Comparison of ENCODE assay signal across 26 cellular contexts in the genomic region with DNA sequence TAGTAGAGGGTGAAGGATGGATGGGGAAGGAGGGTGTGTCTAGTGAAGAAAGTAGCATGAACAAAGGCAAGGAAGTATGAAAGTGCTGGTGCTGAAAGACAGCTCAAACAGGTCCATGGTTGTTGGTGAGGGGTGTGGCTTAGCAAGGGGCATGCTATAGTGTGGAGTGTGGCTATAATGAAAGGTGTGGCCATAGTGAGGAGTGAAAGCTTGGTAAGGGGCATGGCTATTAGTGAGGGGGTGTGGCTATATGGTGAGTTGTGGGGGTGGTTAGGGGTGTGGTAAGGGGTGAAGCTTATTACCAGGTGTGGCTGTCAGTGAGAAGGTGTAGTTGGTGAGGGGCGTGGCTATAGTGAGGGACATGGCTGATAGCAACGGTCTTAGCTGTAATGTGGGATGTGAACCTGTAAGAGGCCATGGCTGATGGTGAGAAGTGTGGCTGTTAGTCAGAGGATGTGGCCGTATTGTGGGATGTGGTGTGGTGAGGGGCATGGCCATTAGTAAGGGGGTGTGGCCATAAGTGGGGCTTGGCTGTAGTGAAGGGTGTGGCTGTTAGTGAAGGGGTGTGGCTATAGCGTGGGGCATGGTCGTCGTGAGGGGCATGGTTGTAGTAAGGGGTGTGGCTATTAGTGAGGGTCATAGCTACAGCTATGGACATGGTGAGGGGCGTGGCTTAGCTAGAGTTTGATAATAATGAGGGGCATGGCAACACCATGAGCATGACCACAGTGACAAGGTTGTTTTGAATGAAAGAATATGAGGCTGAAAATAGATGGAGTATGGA.
DNase-seq lines count a peak whose midpoint lies in the region; ATAC-seq and TF ChIP-seq lines count a peak whose summit lies in the region.
"Had no signal": no experiment of that assay in that cellular context is flagged by ENCODE, and none has a peak within 500 bp of the region (broad histone marks: within the 10 kb centered on the region; RNA-seq: fewer than 3 reads in every experiment).

No MANE protein-coding gene starts in this region.

- peaks cover 2% of the 10 kb centered on the region; the same call in 1 of the 3 replicates for H3K4me1 Mint-ChIP-seq in GM23338
- peaks cover 2% of the 10 kb centered on the region; the same call in 1 of the 2 replicates for H3K4me1 Mint-ChIP-seq in WTC11
- no peaks in the 10 kb centered on the region for H3K4me1 Mint-ChIP-seq in stimulated activated memory B cell treated with anti-CD40 and anti-IgM and Interleukin-4, amounts not matched to agents 10 μg/mL and 1 μg/mL and 100 μg/mL, for 72 hours
- H3K4me1 Mint-ChIP-seq: nephron had no signal

- H3K36me3 Mint-ChIP-seq in GM23338 (ENCODE audit: low read depth) = no peaks in the 10 kb centered on the region
- H3K36me3 Mint-ChIP-seq in WTC11 = no peaks in the 10 kb centered on the region
- no peaks in the 10 kb centered on the region for H3K36me3 Mint-ChIP-seq in stimulated activated memory B cell treated with anti-CD40 and anti-IgM and Interleukin-4, amounts not matched to agents 10 μg/mL and 1 μg/mL and 100 μg/mL, for 72 hours

- CTCF ChIA-PET in WTC11 (lab: Charles Lee) = no interaction called here

- no peak for TF ChIP-seq CTCF in GM23338 (conservative IDR thresholded peaks at IDR 0.05; ENCODE audit: low read depth in 2 of 2)
- TF ChIP-seq CTCF in WTC11 (IDR thresholded peaks at IDR 0.05) = no peak

- H3K9me3 Mint-ChIP-seq in GM23338 (no peaks in the 10 kb centered on the region), WTC11 (peaks cover 6% of the 10 kb centered on the region)
- H3K9me3 Mint-ChIP-seq in stimulated activated memory B cell treated with anti-CD40 and anti-IgM and Interleukin-4, amounts not matched to agents 10 μg/mL and 1 μg/mL and 100 μg/mL, for 72 hours = peaks cover 8% of the 10 kb centered on the region
- H3K9me3 Mint-ChIP-seq: nephron had no signal

- no peak overlapping the region for H3K27ac Mint-ChIP-seq in GM23338
- H3K27ac Mint-ChIP-seq in WTC11 = no peak overlapping the region
- H3K27ac Mint-ChIP-seq in stimulated activated memory B cell treated with anti-CD40 and anti-IgM and Interleukin-4, amounts not matched to agents 10 μg/mL and 1 μg/mL and 100 μg/mL, for 72 hours = no peak overlapping the region
- H3K27ac Mint-ChIP-seq: nephron had no signal

- H3K4me3 ChIP-seq in GM23338 = no peak overlapping the region
- H3K4me3 ChIP-seq: GM23248, pancreas, skin epidermis, tibial nerve had no signal

- H3K27ac ChIP-seq in GM23338 (ENCODE audit: low read depth) = no peak overlapping the region
- H3K27ac ChIP-seq: C4-2B, GM23248, pancreas, skin epidermis, tibial nerve had no signal

- DNase-seq in GM23338 (ENCODE audit: low spot score) (peak; percentile 33), M059J (ENCODE audit: low read depth) (peak; percentile 13), WTC11 (ENCODE audit: low spot score) (peak; percentile 20), NCI-H524 treated with DMSO at 0.1 percent for 48 hours (lab: John Stamatoyannopoulos, UW) (no peak), AG20443 (ENCODE audit: low spot score) (no peak)
- DNase-seq: activated CD4-positive, alpha-beta T cell treated with anti-CD3 and anti-CD28 coated beads, Interleukin-2, amount 50 U/mL, for 4 hours; activated CD4-positive, CD25-positive, alpha-beta regulatory T cell; activated CD8-positive, alpha-beta memory T cell treated with anti-CD3 and anti-CD28 coated beads, Interleukin-2, amount 50 U/mL, for 4 hours; activated naive CD4-positive, alpha-beta T cell treated with anti-CD3 and anti-CD28 coated beads, Interleukin-2, amount 50 U/mL, for 16 hours; amniotic stem cell; Caco-2; GM23248; NCI-H1417; NCI-H2107; NCI-H446 treated with DMSO at 0.1 percent for 48 hours; pancreas; retina; stimulated activated CD4-positive, alpha-beta T cell treated with anti-CD3 and anti-CD28 coated beads, Interleukin-1b, Interleukin-23, amount 100 ng/mL, for 48 hours; stimulated activated CD8-positive, alpha-beta memory T cell treated with anti-CD3 and anti-CD28 coated beads, Interleukin-4, amount 100 ng/mL, for 48 hours; T-helper 1 cell had no signal

- H3K36me3 ChIP-seq in GM23338 (ENCODE audit: insufficient read depth) = no peaks in the 10 kb centered on the region
- H3K36me3 ChIP-seq: pancreas, tibial nerve had no signal

- no peak overlapping the region for H2AFZ ChIP-seq in GM23338
- H2AFZ ChIP-seq: GM23248 had no signal

- H3K4me3 Mint-ChIP-seq in GM23338 = no peak overlapping the region
- H3K4me3 Mint-ChIP-seq in WTC11 = no peak overlapping the region
- no peak overlapping the region for H3K4me3 Mint-ChIP-seq in stimulated activated memory B cell treated with anti-CD40 and anti-IgM and Interleukin-4, amounts not matched to agents 10 μg/mL and 1 μg/mL and 100 μg/mL, for 72 hours
- H3K4me3 Mint-ChIP-seq: nephron had no signal

- H3K4me2 ChIP-seq in GM23338 = no peak overlapping the region

- POLR2A ChIA-PET in WTC11 (lab: Charles Lee) = no interaction called here

- no peaks in the 10 kb centered on the region for H3K4me1 ChIP-seq in GM23338 (ENCODE audit: insufficient read depth)
- H3K4me1 ChIP-seq: Caco-2, pancreas, tibial nerve had no signal

- H3K27me3 Mint-ChIP-seq in GM23338 (ENCODE audit: insufficient read depth, low read depth, poor library complexity) = peaks cover 7% of the 10 kb centered on the region
- no peaks in the 10 kb centered on the region for H3K27me3 Mint-ChIP-seq in WTC11 (ENCODE audit: low read depth)
- no peaks in the 10 kb centered on the region for H3K27me3 Mint-ChIP-seq in stimulated activated memory B cell treated with anti-CD40 and anti-IgM and Interleukin-4, amounts not matched to agents 10 μg/mL and 1 μg/mL and 100 μg/mL, for 72 hours

- peak; percentile 83 for ATAC-seq in GM23338
- peak; percentile 91 for ATAC-seq in WTC11
- ATAC-seq in stimulated activated memory B cell treated with anti-CD40 and anti-IgM and Interleukin-4, amounts not matched to agents 10 μg/mL and 1 μg/mL and 100 μg/mL, for 72 hours = peak; percentile 20
- ATAC-seq in activated CD4-positive, CD25-positive, alpha-beta regulatory T cell treated with anti-CD3 and anti-CD28 coated beads, Interleukin-2, amount 50 U/mL, for 24 hours = no peak
- ATAC-seq: pancreas had no signal

- no peaks in the 10 kb centered on the region for H4K20me1 ChIP-seq in GM23338 (replicated peaks; ENCODE audit: insufficient read depth)

- H3K79me2 ChIP-seq in GM23338 (replicated peaks; ENCODE audit: insufficient read depth) = no peaks in the 10 kb centered on the region

- no peaks in the 10 kb centered on the region for H3F3A ChIP-seq in GM23338 (replicated peaks; ENCODE audit: low read depth)

- H3K9me2 ChIP-seq in GM23338 (ENCODE audit: insufficient read depth) = no peaks in the 10 kb centered on the region

- H3K27me3 ChIP-seq in GM23338 (ENCODE audit: insufficient read depth) = no peaks in the 10 kb centered on the region
- H3K27me3 ChIP-seq: pancreas, tibial nerve had no signal

TF ChIP-seq in GM23338, 12 proteins besides CTCF, POLR2A, EP300 and RAD21 (continues in another document):
- TF ChIP-seq EZH2phosphoT487 (IDR thresholded peaks at IDR 0.05; ENCODE audit: unreplicated experiment) (no peak), NANOG (IDR thresholded peaks at IDR 0.05; ENCODE audit: borderline replicate concordance) (no peak)

TF ChIP-seq in WTC11, 78 proteins besides CTCF, POLR2A, EP300 and RAD21 (continues in another document):
- TF ChIP-seq, protein P1, sequence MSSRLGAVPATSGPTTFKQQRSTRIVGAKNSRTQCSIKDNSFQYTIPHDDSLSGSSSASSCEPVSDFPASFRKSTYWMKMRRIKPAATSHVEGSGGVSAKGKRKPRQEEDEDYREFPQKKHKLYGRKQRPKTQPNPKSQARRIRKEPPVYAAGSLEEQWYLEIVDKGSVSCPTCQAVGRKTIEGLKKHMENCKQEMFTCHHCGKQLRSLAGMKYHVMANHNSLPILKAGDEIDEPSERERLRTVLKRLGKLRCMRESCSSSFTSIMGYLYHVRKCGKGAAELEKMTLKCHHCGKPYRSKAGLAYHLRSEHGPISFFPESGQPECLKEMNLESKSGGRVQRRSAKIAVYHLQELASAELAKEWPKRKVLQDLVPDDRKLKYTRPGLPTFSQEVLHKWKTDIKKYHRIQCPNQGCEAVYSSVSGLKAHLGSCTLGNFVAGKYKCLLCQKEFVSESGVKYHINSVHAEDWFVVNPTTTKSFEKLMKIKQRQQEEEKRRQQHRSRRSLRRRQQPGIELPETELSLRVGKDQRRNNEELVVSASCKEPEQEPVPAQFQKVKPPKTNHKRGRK (CRISPR knock-in tag; IDR thresholded peaks at IDR 0.05; ENCODE audit: borderline replicate concordance) = no peak
- TF ChIP-seq EMX1 (CRISPR knock-in tag; IDR thresholded peaks at IDR 0.05) (no peak), FOXP1 (CRISPR knock-in tag; IDR thresholded peaks at IDR 0.05; ENCODE audit: borderline replicate concordance) (no peak), ZNF263 (CRISPR knock-in tag; IDR thresholded peaks at IDR 0.05; ENCODE audit: low read depth) (no peak), TCF7 (CRISPR knock-in tag; IDR thresholded peaks at IDR 0.05; ENCODE audit: low read depth) (no peak)
- TF ChIP-seq, protein P2, sequence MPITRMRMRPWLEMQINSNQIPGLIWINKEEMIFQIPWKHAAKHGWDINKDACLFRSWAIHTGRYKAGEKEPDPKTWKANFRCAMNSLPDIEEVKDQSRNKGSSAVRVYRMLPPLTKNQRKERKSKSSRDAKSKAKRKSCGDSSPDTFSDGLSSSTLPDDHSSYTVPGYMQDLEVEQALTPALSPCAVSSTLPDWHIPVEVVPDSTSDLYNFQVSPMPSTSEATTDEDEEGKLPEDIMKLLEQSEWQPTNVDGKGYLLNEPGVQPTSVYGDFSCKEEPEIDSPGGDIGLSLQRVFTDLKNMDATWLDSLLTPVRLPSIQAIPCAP (CRISPR knock-in tag; IDR thresholded peaks at IDR 0.05) = no peak
- TF ChIP-seq, protein P3, sequence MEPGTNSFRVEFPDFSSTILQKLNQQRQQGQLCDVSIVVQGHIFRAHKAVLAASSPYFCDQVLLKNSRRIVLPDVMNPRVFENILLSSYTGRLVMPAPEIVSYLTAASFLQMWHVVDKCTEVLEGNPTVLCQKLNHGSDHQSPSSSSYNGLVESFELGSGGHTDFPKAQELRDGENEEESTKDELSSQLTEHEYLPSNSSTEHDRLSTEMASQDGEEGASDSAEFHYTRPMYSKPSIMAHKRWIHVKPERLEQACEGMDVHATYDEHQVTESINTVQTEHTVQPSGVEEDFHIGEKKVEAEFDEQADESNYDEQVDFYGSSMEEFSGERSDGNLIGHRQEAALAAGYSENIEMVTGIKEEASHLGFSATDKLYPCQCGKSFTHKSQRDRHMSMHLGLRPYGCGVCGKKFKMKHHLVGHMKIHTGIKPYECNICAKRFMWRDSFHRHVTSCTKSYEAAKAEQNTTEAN (CRISPR knock-in tag; IDR thresholded peaks at IDR 0.05) = no peak

Comparison
In these comparisons a context has a peak if more than half of its experiments do, and no peak if none do; other contexts are left out.
1. ATAC-seq: peak in GM23338 (single experiment), WTC11 (single experiment) and stimulated activated memory B cell treated with anti-CD40 and anti-IgM and Interleukin-4, amounts not matched to agents 10 μg/mL and 1 μg/mL and 100 μg/mL, for 72 hours (single experiment); none in activated CD4-positive, CD25-positive, alpha-beta regulatory T cell treated with anti-CD3 and anti-CD28 coated beads, Interleukin-2, amount 50 U/mL, for 24 hours (0 of 2).
2. DNase-seq: peak in GM23338 (single experiment), M059J (single experiment) and WTC11 (single experiment); none in NCI-H524 treated with DMSO at 0.1 percent for 48 hours (single experiment) and AG20443 (single experiment).